In genomic region chrX:101619336-101619735, GRCh38 we compare ENCODE assay signal across 10 cellular contexts. TPM values are rescaled to one million over a fixed set of nuclear protein-coding genes. Genes with fewer than 3 reads are reported as not detected.
A peak's percentile ranks its signal among the peaks of the same experiment; 100 is the strongest.
DNase-seq lines count a peak whose midpoint lies in the region; ATAC-seq and TF ChIP-seq lines count a peak whose summit lies in the region.
"Had no signal": no experiment of that assay in that cellular context is flagged by ENCODE, and none has a peak within 500 bp of the region (broad histone marks: within the 10 kb centered on the region; RNA-seq: fewer than 3 reads in every experiment).

No MANE protein-coding gene starts in this region.

- peak; percentile 32 for ATAC-seq in HG03103 (IDR thresholded peaks at IDR 0.05; ENCODE audit: low read depth, unreplicated experiment)
- ATAC-seq in HG03175 (IDR thresholded peaks at IDR 0.05; ENCODE audit: unreplicated experiment), result no peak
- ATAC-seq in HG02840 (IDR thresholded peaks at IDR 0.05; ENCODE audit: low FRiP score, unreplicated experiment), result no peak
- ATAC-seq: body of pancreas had no signal

- H3K27ac ChIP-seq in stomach, result no peak overlapping the region
- H3K27ac ChIP-seq: body of pancreas, prostate gland had no signal

- DNase-seq in EH (ENCODE audit: low read depth) (peak; percentile 11), NCI-H524 treated with DMSO at 0.1 percent for 48 hours (lab: John Stamatoyannopoulos, UW) (peak; percentile 27), erythroblast (lab: John Stamatoyannopoulos, UW) (peak; percentile 1 to 5), stomach (no peak), hippocampal formation (lab: John Stamatoyannopoulos, UW) (no peak)

- TF ChIP-seq EP300 in stomach (IDR thresholded peaks at IDR 0.05), result no peak

- H3K27me3 ChIP-seq in stomach, result peaks cover 0 to 6% (median 0%) of the 10 kb centered on the region in 3 donors
- H3K27me3 ChIP-seq: body of pancreas had no signal

- intact Hi-C loops in stomach (cut with DNase I; ENCODE audit: low total_unique reads), result no loop called here

- no peaks in the 10 kb centered on the region for H3K9me3 ChIP-seq in stomach
- H3K9me3 ChIP-seq: body of pancreas, prostate gland had no signal

- H3K36me3 ChIP-seq in stomach, result no peaks in the 10 kb centered on the region
- H3K36me3 ChIP-seq: prostate gland had no signal

- TF ChIP-seq CTCF in stomach (IDR thresholded peaks at IDR 0.05), result no peak

- H3K4me3 ChIP-seq in stomach, result no peak overlapping the region
- H3K4me3 ChIP-seq: body of pancreas, prostate gland had no signal

- TF ChIP-seq POLR2A in erythroblast (IDR thresholded peaks at IDR 0.05; ENCODE audit: low read length) (no peak), stomach (IDR thresholded peaks at IDR 0.05) (no peak)

- peaks cover 0 to 18% (median 10%) of the 10 kb centered on the region in 4 donors for H3K4me1 ChIP-seq in stomach
- H3K4me1 ChIP-seq: prostate gland had no signal

RNA-seq across cellular contexts. Expression of gene ARMCX6, which starts 1.5 kb away (rescaled TPM):
- 10 to 100 TPM in 1 of 5 donors, 1 to 10 TPM in 3, under 1 TPM in 1; 0.45 to 20.6 (median 7.0) TPM for total RNA-seq in stomach
- 10 to 100 TPM; 19.5 to 23.2 (median 19.9) TPM for polyA plus RNA-seq in stomach

RNA-seq across cellular contexts. Expression of gene ARMCX3, which starts 3.6 kb away (rescaled TPM):
- total RNA-seq in stomach, result 10 to 100 TPM; 10.7 to 79.1 (median 21.0) TPM
- 10 to 100 TPM; 15.6 to 25.8 (median 24.5) TPM for polyA plus RNA-seq in stomach

RNA-seq across cellular contexts. Expression of gene ARMCX2, which starts 40.3 kb away (rescaled TPM):
- total RNA-seq in stomach, result 10 to 100 TPM in 3 of 5 donors, 1 to 10 TPM in 2; 4.2 to 35.3 (median 20.4) TPM
- polyA plus RNA-seq in stomach, result 10 to 100 TPM in 1 of 3 donors, 1 to 10 TPM in 2; 4.6 to 11.8 (median 5.1) TPM

Comparison
In these comparisons a context has a peak if more than half of its experiments do, and no peak if none do; other contexts are left out.
1. DNase-seq: peak in EH (single experiment), NCI-H524 treated with DMSO at 0.1 percent for 48 hours (single experiment) and erythroblast (2 of 2); none in stomach (single experiment) and hippocampal formation (0 of 2).